35 cellular contexts compared by ENCODE assay signal in genomic region chr13:51883226-51883600, GRCh38. TPM values are rescaled to one million over a fixed set of nuclear protein-coding genes. Genes with fewer than 3 reads are reported as not detected.
DNase-seq lines count a peak whose midpoint lies in the region; ATAC-seq and TF ChIP-seq lines count a peak whose summit lies in the region.
"Had no signal": no experiment of that assay in that cellular context is flagged by ENCODE, and none has a peak within 500 bp of the region (broad histone marks: within the 10 kb centered on the region; RNA-seq: fewer than 3 reads in every experiment).

No MANE protein-coding gene starts in this region.

- H3K4me2 ChIP-seq in MM.1S (ENCODE audit: low read depth, low read length): no peak overlapping the region
- H3K4me2 ChIP-seq: A549; BLaER1; BLaER1 treated with 17β-estradiol and CSF1 and Interleukin-3, amounts not matched to agents 10 nM and 100 nM had no signal

- no peaks in the 10 kb centered on the region for H3K4me1 ChIP-seq in colonic mucosa
- no peaks in the 10 kb centered on the region for H3K4me1 ChIP-seq in MM.1S (ENCODE audit: low read length)
- H3K4me1 ChIP-seq: A549, BE2C, Caco-2 had no signal

- H3K9ac ChIP-seq in colonic mucosa (ENCODE audit: low read depth in 2 of 2, low read length in 2 of 2): no peak overlapping the region
- no peak overlapping the region for H3K9ac ChIP-seq in MM.1S (ENCODE audit: low read length)
- H3K9ac ChIP-seq: BLaER1; BLaER1 treated with 17β-estradiol and CSF1 and Interleukin-3, amounts not matched to agents 10 nM and 100 nM had no signal

- no peaks in the 10 kb centered on the region for H3K4me1 Mint-ChIP-seq in osteocyte (ENCODE audit: unreplicated experiment)
- no peaks in the 10 kb centered on the region for H3K4me1 Mint-ChIP-seq in type B pancreatic cell (ENCODE audit: unreplicated experiment)
- no peaks in the 10 kb centered on the region for H3K4me1 Mint-ChIP-seq in effector memory CD8-positive, alpha-beta T cell (ENCODE audit: low read depth in 2 of 2)
- H3K4me1 Mint-ChIP-seq: B cell; CD14-positive monocyte; CD4-positive, alpha-beta memory T cell; CD4-positive, CD25-positive, alpha-beta regulatory T cell; CD8-positive, alpha-beta memory T cell had no signal

- no peaks in the 10 kb centered on the region for H3K36me3 ChIP-seq in colonic mucosa
- H3K36me3 ChIP-seq in MM.1S (replicated peaks; ENCODE audit: insufficient read depth, low read length): no peaks in the 10 kb centered on the region
- H3K36me3 ChIP-seq: BE2C, BLaER1 had no signal

- no peaks in the 10 kb centered on the region for H3F3A ChIP-seq in MM.1S (ENCODE audit: insufficient read depth, low read length)

- H3K4me3 Mint-ChIP-seq in osteocyte (ENCODE audit: unreplicated experiment) (no peak overlapping the region), type B pancreatic cell (no peak overlapping the region)
- no peak overlapping the region for H3K4me3 Mint-ChIP-seq in effector memory CD8-positive, alpha-beta T cell
- H3K4me3 Mint-ChIP-seq: B cell; CD14-positive monocyte; CD4-positive, alpha-beta memory T cell; CD4-positive, alpha-beta T cell; CD4-positive, CD25-positive, alpha-beta regulatory T cell; CD8-positive, alpha-beta memory T cell; CD8-positive, alpha-beta T cell had no signal

- intact Hi-C loops in colonic mucosa (cut with DNase I): no loop called here

- H3K27me3 ChIP-seq in colonic mucosa (no peaks in the 10 kb centered on the region), MM.1S (replicated peaks; ENCODE audit: insufficient read depth, low read length) (no peaks in the 10 kb centered on the region)
- H3K27me3 ChIP-seq: BE2C; BLaER1; BLaER1 treated with 17β-estradiol and CSF1 and Interleukin-3, amounts not matched to agents 10 nM and 100 nM had no signal

- no peak overlapping the region for H3K27ac Mint-ChIP-seq in osteocyte (ENCODE audit: unreplicated experiment)
- no peak overlapping the region for H3K27ac Mint-ChIP-seq in type B pancreatic cell
- H3K27ac Mint-ChIP-seq in effector memory CD8-positive, alpha-beta T cell: no peak overlapping the region
- H3K27ac Mint-ChIP-seq: B cell; CD14-positive monocyte; CD4-positive, alpha-beta memory T cell; CD4-positive, alpha-beta T cell; CD4-positive, CD25-positive, alpha-beta regulatory T cell; CD8-positive, alpha-beta memory T cell; CD8-positive, alpha-beta T cell had no signal

- H3K4me3 ChIP-seq in colonic mucosa (no peak overlapping the region), MM.1S (ENCODE audit: low read length) (no peak overlapping the region)
- H3K4me3 ChIP-seq: A549; BLaER1; BLaER1 treated with 17β-estradiol and CSF1 and Interleukin-3, amounts not matched to agents 10 nM and 100 nM had no signal

- no peak for TF ChIP-seq CTCF in colonic mucosa (IDR thresholded peaks at IDR 0.05)
- no peak for TF ChIP-seq CTCF in osteocyte (IDR thresholded peaks at IDR 0.05)
- TF ChIP-seq CTCF in type B pancreatic cell (conservative IDR thresholded peaks at IDR 0.05): no peak
- no peak for TF ChIP-seq CTCF in MM.1S (IDR thresholded peaks at IDR 0.05; ENCODE audit: low read length)

- DNase-seq in colonic mucosa (peak; percentile 4), osteocyte (ENCODE audit: extremely low spot score, unreplicated experiment) (peak; percentile 64), type B pancreatic cell (ENCODE audit: extremely low spot score, unreplicated experiment) (peak; percentile 42), MM.1S (no peak)
- DNase-seq in effector memory CD8-positive, alpha-beta T cell: no peak
- DNase-seq: 8988T; ACHN; AML-193; BE2C; C1 segment of cervical spinal cord; Caco-2; Calu3; CD4-positive, alpha-beta memory T cell; CD4-positive, alpha-beta T cell; CD4-positive, CD25-positive, alpha-beta regulatory T cell; CD8-positive, alpha-beta memory T cell; CD8-positive, alpha-beta T cell; COR-L47; DMS 273 treated with DMSO at 0.1 percent for 48 hours; DMS153; DMS79; DMS79 treated with DMSO at 0.1 percent for 48 hours; DND-41; EL had no signal

- H3K9me3 Mint-ChIP-seq in osteocyte (ENCODE audit: unreplicated experiment) (no peaks in the 10 kb centered on the region), type B pancreatic cell (no peaks in the 10 kb centered on the region)
- H3K9me3 Mint-ChIP-seq in effector memory CD8-positive, alpha-beta T cell: no peaks in the 10 kb centered on the region

- no peaks in the 10 kb centered on the region for H4K20me1 ChIP-seq in MM.1S (ENCODE audit: insufficient read depth, low read length)
- H4K20me1 ChIP-seq: BLaER1; BLaER1 treated with 17β-estradiol and CSF1 and Interleukin-3, amounts not matched to agents 10 nM and 100 nM had no signal

- no peaks in the 10 kb centered on the region for H3K79me2 ChIP-seq in MM.1S (ENCODE audit: low read length)

- peaks cover 27% of the 10 kb centered on the region for H3K27me3 Mint-ChIP-seq in osteocyte (ENCODE audit: unreplicated experiment)
- no peaks in the 10 kb centered on the region for H3K27me3 Mint-ChIP-seq in type B pancreatic cell
- H3K27me3 Mint-ChIP-seq in effector memory CD8-positive, alpha-beta T cell: peaks cover 0 to 16% of the 10 kb centered on the region in 2 donors
- H3K27me3 Mint-ChIP-seq: CD4-positive, alpha-beta T cell had no signal

- H3K36me3 Mint-ChIP-seq in osteocyte (ENCODE audit: unreplicated experiment) (no peaks in the 10 kb centered on the region), type B pancreatic cell (no peaks in the 10 kb centered on the region)
- H3K36me3 Mint-ChIP-seq in effector memory CD8-positive, alpha-beta T cell (ENCODE audit: insufficient read depth): no peaks in the 10 kb centered on the region
- H3K36me3 Mint-ChIP-seq: CD14-positive monocyte; CD4-positive, CD25-positive, alpha-beta regulatory T cell; CD8-positive, alpha-beta T cell had no signal

- no peaks in the 10 kb centered on the region for H3K9me2 ChIP-seq in MM.1S (replicated peaks; ENCODE audit: insufficient read depth, low read length)

- no peak for ATAC-seq in HG02610 (IDR thresholded peaks at IDR 0.05; ENCODE audit: unreplicated experiment)
- no peak for ATAC-seq in effector memory CD8-positive, alpha-beta T cell (replicated peaks)
- ATAC-seq: A549; CD8-positive, alpha-beta T cell had no signal

- H3K27ac ChIP-seq in colonic mucosa: no peak overlapping the region
- H3K27ac ChIP-seq in MM.1S (ENCODE audit: low read length): no peak overlapping the region
- H3K27ac ChIP-seq: 22Rv1; A549; BLaER1; BLaER1 treated with 17β-estradiol and CSF1 and Interleukin-3, amounts not matched to agents 10 nM and 100 nM; C4-2B had no signal

- H2AFZ ChIP-seq in MM.1S (ENCODE audit: low read length): no peak overlapping the region

- H3K9me3 ChIP-seq in colonic mucosa (no peaks in the 10 kb centered on the region), MM.1S (replicated peaks; ENCODE audit: insufficient read depth, low read length) (no peaks in the 10 kb centered on the region)
- H3K9me3 ChIP-seq: A549, BE2C had no signal

RNA-seq across cellular contexts. Expression of gene CCDC70, which starts 21.4 kb away (rescaled TPM):
- total RNA-seq in colonic mucosa: not detected
- total RNA-seq in osteocyte: not detected in 2 replicates
- not detected in 2 replicates for total RNA-seq in type B pancreatic cell (ENCODE audit: low replicate concordance)
- total RNA-seq: A172; A673; B cell; Caco-2; Calu3; CD4-positive, alpha-beta memory T cell; CD4-positive, alpha-beta T cell; CD4-positive, CD25-positive, alpha-beta regulatory T cell; CD8-positive, alpha-beta memory T cell; CD8-positive, alpha-beta T cell; Daoy had no signal

RNA-seq across cellular contexts. Expression of gene TMEM272, which starts 38.2 kb away (rescaled TPM):
- under 1 TPM in 1 of 2 donors, not detected in 1; 0.12 TPM for total RNA-seq in colonic mucosa
- total RNA-seq in osteocyte: not detected in 2 replicates
- total RNA-seq in type B pancreatic cell (ENCODE audit: low replicate concordance): 0.07 and 0.63 TPM in 2 replicates
- total RNA-seq: A172, A673, B cell, Calu3, Daoy had no signal

Comparison
In these comparisons a context has a peak if more than half of its experiments do, and no peak if none do; other contexts are left out.
1. DNase-seq: peak in colonic mucosa (single experiment), osteocyte (single experiment) and type B pancreatic cell (single experiment); none in effector memory CD8-positive, alpha-beta T cell (0 of 3) and MM.1S (single experiment).